17 cellular contexts compared by ENCODE assay signal in genomic region chr7:64885520-64886240, GRCh38.
"Had no signal": no experiment of that assay in that cellular context is flagged by ENCODE, and none has a peak within 500 bp of the region (broad histone marks: within the 10 kb centered on the region; RNA-seq: fewer than 3 reads in every experiment).

No MANE protein-coding gene starts in this region.

- ATAC-seq: activated T-cell treated with anti-CD3 and anti-CD28 coated beads, Interleukin-2, amount 50 U/mL, for 72 hours; gastrocnemius medialis; heart left ventricle; T-cell had no signal

- H3K36me3 Mint-ChIP-seq: T-cell had no signal

- H3K4me3 ChIP-seq: gastrocnemius medialis, heart left ventricle, suprapubic skin, upper lobe of left lung had no signal

- H3K27ac Mint-ChIP-seq: activated naive CD8-positive, alpha-beta T cell treated with anti-CD3 and anti-CD28 coated beads, Interleukin-2, amount 10 ng/mL, durations not matched to agents 7 days and 5 days; activated T-cell treated with anti-CD3 and anti-CD28 coated beads, Interleukin-2, amount 50 U/mL, for 72 hours; stimulated activated naive CD8-positive, alpha-beta T cell treated with anti-CD3 and anti-CD28 coated beads, Interleukin-15, Interleukin-2, amounts not matched to agents 100 ng/mL and 50 ng/mL, for 24 hours; T-cell had no signal

- H3K36me3 ChIP-seq: brain microvascular endothelial cell, gastrocnemius medialis, heart left ventricle, suprapubic skin, upper lobe of left lung had no signal

- H3K27me3 ChIP-seq: suprapubic skin had no signal

- H3K4me1 ChIP-seq: parathyroid adenoma had no signal

- DNase-seq: activated CD4-positive, alpha-beta T cell treated with anti-CD3 and anti-CD28 coated beads for 1 hour; activated CD4-positive, alpha-beta T cell treated with anti-CD3 and anti-CD28 coated beads, Interleukin-2, amount 50 U/mL, for 4 hours; activated naive CD4-positive, alpha-beta T cell; activated naive CD8-positive, alpha-beta T cell treated with anti-CD3 and anti-CD28 coated beads, Interleukin-2, amount 10 ng/mL, durations not matched to agents 7 days and 5 days; activated T-cell treated with anti-CD3 and anti-CD28 coated beads, Interleukin-2, amount 50 U/mL, for 72 hours; anterior cingulate cortex; brain microvascular endothelial cell; cerebellar nuclear complex; gastrocnemius medialis; midbrain; stimulated activated CD4-positive, alpha-beta T cell treated with anti-CD3 and anti-CD28 coated beads, Interleukin-4, amount 100 ng/mL, for 4 hours had no signal

- H3K27ac ChIP-seq: brain microvascular endothelial cell, gastrocnemius medialis, heart left ventricle, parathyroid adenoma, suprapubic skin, upper lobe of left lung had no signal

- H3K9me3 ChIP-seq: gastrocnemius medialis, heart left ventricle, suprapubic skin, upper lobe of left lung had no signal

- H3K4me3 Mint-ChIP-seq: activated naive CD8-positive, alpha-beta T cell treated with anti-CD3 and anti-CD28 coated beads, Interleukin-2, amount 10 ng/mL, durations not matched to agents 7 days and 5 days; activated T-cell treated with anti-CD3 and anti-CD28 coated beads, Interleukin-2, amount 50 U/mL, for 72 hours; stimulated activated naive CD8-positive, alpha-beta T cell treated with anti-CD3 and anti-CD28 coated beads, Interleukin-15, Interleukin-2, amounts not matched to agents 100 ng/mL and 50 ng/mL, for 24 hours; T-cell had no signal

- H3K9me3 Mint-ChIP-seq: stimulated activated naive CD8-positive, alpha-beta T cell treated with anti-CD3 and anti-CD28 coated beads, Interleukin-15, Interleukin-2, amounts not matched to agents 100 ng/mL and 50 ng/mL, for 24 hours; T-cell had no signal
